In genomic region chr3:178306427-178307115, GRCh38 we compare ENCODE assay signal across 3 cellular contexts.
TF ChIP-seq lines count a peak whose summit lies in the region.

No MANE protein-coding gene starts in this region.

TF ChIP-seq in SK-N-SH, 30 proteins besides CTCF, POLR2A, EP300 and RAD21 (continued from another document):
- TF ChIP-seq GATA2 (CRISPR knock-in tag; IDR thresholded peaks at IDR 0.05) (no peak), FOSL2 (IDR thresholded peaks at IDR 0.05; ENCODE audit: borderline replicate concordance, low read depth) (no peak), MEF2A (IDR thresholded peaks at IDR 0.05; ENCODE audit: borderline replicate concordance, low read depth) (no peak), GABPA (IDR thresholded peaks at IDR 0.05; ENCODE audit: low read depth) (no peak), TEAD4 (IDR thresholded peaks at IDR 0.05; ENCODE audit: borderline replicate concordance, insufficient read depth) (no peak)

TF ChIP-seq in K562, 482 proteins besides CTCF, POLR2A, EP300 and RAD21:
- TF ChIP-seq CUX1 (CRISPR knock-in tag; IDR thresholded peaks at IDR 0.05) (no peak), ZNF217 (CRISPR knock-in tag; IDR thresholded peaks at IDR 0.05) (no peak), E4F1 (CRISPR knock-in tag; IDR thresholded peaks at IDR 0.05; ENCODE audit: borderline replicate concordance) (no peak), SRSF9 (IDR thresholded peaks at IDR 0.05; ENCODE audit: borderline replicate concordance, low read depth, low read length) (no peak), SNRNP70 (optimal IDR thresholded peaks at IDR 0.05; ENCODE audit: low read depth, low read length) (no peak), SIN3A (IDR thresholded peaks at IDR 0.05; ENCODE audit: borderline replicate concordance in 2 of 2, control insufficient read depth in 1 of 2, low read depth in 2 of 2, low read length in 2 of 2) (no peak), ZNF699 (CRISPR knock-in tag; IDR thresholded peaks at IDR 0.05; ENCODE audit: insufficient replicate concordance) (no peak), ARID2 (IDR thresholded peaks at IDR 0.05) (no peak), ZFP1 (CRISPR knock-in tag; IDR thresholded peaks at IDR 0.05) (no peak), RCOR1 (IDR thresholded peaks at IDR 0.05; ENCODE audit: borderline replicate concordance in 1 of 2, low read depth in 2 of 2, low read length in 2 of 2) (no peak)

TF ChIP-seq in WTC11, 78 proteins besides CTCF, POLR2A, EP300 and RAD21 (continued from another document):
- TF ChIP-seq AFF4 (CRISPR knock-in tag; IDR thresholded peaks at IDR 0.05; ENCODE audit: borderline replicate concordance) = no peak
- no peak for TF ChIP-seq JAZF1 (CRISPR knock-in tag; IDR thresholded peaks at IDR 0.05)
- TF ChIP-seq ZMAT4 (CRISPR knock-in tag; IDR thresholded peaks at IDR 0.05) = no peak
- TF ChIP-seq USF1 (CRISPR knock-in tag; IDR thresholded peaks at IDR 0.05) = no peak
